In the genomic region with DNA sequence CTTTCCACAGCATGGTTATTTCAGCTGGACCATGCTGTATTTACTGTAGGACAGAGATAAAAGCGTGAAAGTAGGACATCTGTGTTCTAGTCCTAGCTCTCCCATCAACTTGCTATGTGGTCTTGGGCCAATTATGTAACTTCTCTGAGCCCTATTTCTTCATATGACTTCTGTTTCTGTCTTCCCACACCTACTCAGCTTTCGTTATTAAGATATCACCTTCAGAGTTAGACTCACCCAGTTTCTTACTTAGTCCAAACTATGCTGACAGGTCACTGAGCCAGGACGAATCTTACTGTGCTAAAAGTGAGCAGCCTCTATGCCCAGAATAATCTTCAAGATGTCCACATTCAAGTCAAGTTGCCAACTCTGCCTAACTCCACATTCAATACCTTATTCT, we compare ENCODE assay signal across 17 cellular contexts.
"Had no signal": no experiment of that assay in that cellular context is flagged by ENCODE, and none has a peak within 500 bp of the region (broad histone marks: within the 10 kb centered on the region; RNA-seq: fewer than 3 reads in every experiment).

No MANE protein-coding gene starts in this region.

- H3K27ac Mint-ChIP-seq: activated B cell treated with CpG ODN at 0.5 μM for 24 hours; activated CD4-positive, alpha-beta T cell treated with anti-CD3 and anti-CD28 coated beads, Interleukin-2, amount 10 ng/mL, durations not matched to agents 24 days and 14 days; activated CD8-positive, alpha-beta T cell treated with anti-CD3 and anti-CD28 coated beads, Interleukin-2, amount 10 ng/mL, durations not matched to agents 7 days and 5 days; activated naive CD4-positive, alpha-beta T cell treated with anti-CD3 and anti-CD28 coated beads, Interleukin-2, amount 50 U/mL, for 72 hours; naive B cell; stimulated activated naive CD8-positive, alpha-beta T cell treated with anti-CD3 and anti-CD28 coated beads, Interleukin-15, Interleukin-2, amounts not matched to agents 100 ng/mL and 50 ng/mL, for 24 hours had no signal

- H3K36me3 Mint-ChIP-seq: activated naive CD4-positive, alpha-beta T cell treated with anti-CD3 and anti-CD28 coated beads, Interleukin-2, amount 50 U/mL, for 72 hours; naive B cell had no signal

- H3K27me3 Mint-ChIP-seq: activated B cell treated with CpG ODN at 0.5 μM for 24 hours; activated CD4-positive, alpha-beta T cell treated with anti-CD3 and anti-CD28 coated beads, Interleukin-2, amount 10 ng/mL, durations not matched to agents 24 days and 14 days; stimulated activated naive CD8-positive, alpha-beta T cell treated with anti-CD3 and anti-CD28 coated beads, Interleukin-15, Interleukin-2, amounts not matched to agents 100 ng/mL and 50 ng/mL, for 24 hours had no signal

- H3K4me1 ChIP-seq: left lung, suprapubic skin, upper lobe of left lung had no signal

- H3K36me3 ChIP-seq: left lung, ovary, suprapubic skin, upper lobe of left lung had no signal

- H3K4me1 Mint-ChIP-seq: activated B cell treated with CpG ODN at 0.5 μM for 24 hours; activated CD4-positive, alpha-beta T cell treated with anti-CD3 and anti-CD28 coated beads, Interleukin-2, amount 10 ng/mL, durations not matched to agents 24 days and 14 days; naive B cell had no signal

- H3K9me3 ChIP-seq: left lung, ovary, suprapubic skin, upper lobe of left lung had no signal

- ATAC-seq: activated CD8-positive, alpha-beta T cell treated with anti-CD3 and anti-CD28 coated beads, Interleukin-2, amount 10 ng/mL, durations not matched to agents 7 days and 5 days; activated naive CD4-positive, alpha-beta T cell treated with anti-CD3 and anti-CD28 coated beads, Interleukin-2, amount 50 U/mL, for 72 hours; left lung; sciatic nerve had no signal

- H3K4me3 Mint-ChIP-seq: activated B cell treated with CpG ODN at 0.5 μM for 24 hours; activated CD4-positive, alpha-beta T cell treated with anti-CD3 and anti-CD28 coated beads, Interleukin-2, amount 10 ng/mL, durations not matched to agents 24 days and 14 days; activated CD8-positive, alpha-beta T cell treated with anti-CD3 and anti-CD28 coated beads, Interleukin-2, amount 10 ng/mL, durations not matched to agents 7 days and 5 days; naive B cell; stimulated activated naive CD8-positive, alpha-beta T cell treated with anti-CD3 and anti-CD28 coated beads, Interleukin-15, Interleukin-2, amounts not matched to agents 100 ng/mL and 50 ng/mL, for 24 hours had no signal

- H3K4me3 ChIP-seq: hepatocyte, left lung, ovary, suprapubic skin, upper lobe of left lung had no signal

- DNase-seq: activated B cell treated with CpG ODN at 0.5 μM for 24 hours; activated CD4-positive, alpha-beta T cell treated with anti-CD3 and anti-CD28 coated beads, Interleukin-2, amount 10 ng/mL, durations not matched to agents 24 days and 14 days; activated CD8-positive, alpha-beta memory T cell treated with anti-CD3 and anti-CD28 coated beads, Interleukin-2, amount 50 U/mL, for 4 hours; activated CD8-positive, alpha-beta T cell treated with anti-CD3 and anti-CD28 coated beads, Interleukin-2, amount 10 ng/mL, durations not matched to agents 7 days and 5 days; activated effector memory CD4-positive, alpha-beta T cell treated with anti-CD3 and anti-CD28 coated beads, Interleukin-2, amount 50 U/mL, for 16 hours; activated T-cell treated with anti-CD3 and anti-CD28 coated beads, Interleukin-2, amount 50 U/mL, for 48 hours; amniotic stem cell; left lung; mammary epithelial cell; naive B cell; ovary; upper lobe of left lung had no signal

- H3K27ac ChIP-seq: hepatocyte, left lung, ovary, suprapubic skin, upper lobe of left lung had no signal

- H3K27me3 ChIP-seq: hepatocyte, left lung, ovary, suprapubic skin, upper lobe of left lung had no signal

- H3K9me3 Mint-ChIP-seq: activated B cell treated with CpG ODN at 0.5 μM for 24 hours; activated CD4-positive, alpha-beta T cell treated with anti-CD3 and anti-CD28 coated beads, Interleukin-2, amount 10 ng/mL, durations not matched to agents 24 days and 14 days; activated naive CD4-positive, alpha-beta T cell treated with anti-CD3 and anti-CD28 coated beads, Interleukin-2, amount 50 U/mL, for 72 hours; stimulated activated naive CD8-positive, alpha-beta T cell treated with anti-CD3 and anti-CD28 coated beads, Interleukin-15, Interleukin-2, amounts not matched to agents 100 ng/mL and 50 ng/mL, for 24 hours had no signal
